In the genomic region with DNA sequence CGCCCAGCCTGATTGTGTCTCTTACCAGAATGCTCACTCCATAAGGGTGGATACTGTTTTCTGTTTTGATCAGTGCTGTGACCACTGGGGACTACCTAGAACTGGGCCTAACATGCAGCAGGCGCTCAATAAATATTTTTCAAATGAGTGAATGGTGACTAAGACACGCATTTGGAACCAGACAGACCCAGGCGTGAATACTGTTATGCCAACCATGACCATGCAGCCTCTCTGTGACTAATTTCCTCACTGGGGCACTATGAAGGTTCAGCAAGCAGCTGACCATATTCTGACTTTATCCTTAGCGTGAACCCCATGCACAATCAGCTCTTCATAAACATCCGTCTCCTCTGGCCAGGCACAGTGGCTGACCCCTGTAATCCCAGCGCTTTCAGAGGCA, we compare ENCODE assay signal across 12 cellular contexts. TPM values are rescaled to one million over a fixed set of nuclear protein-coding genes. Genes with fewer than 3 reads are reported as not detected.
DNase-seq lines count a peak whose midpoint lies in the region; ATAC-seq and TF ChIP-seq lines count a peak whose summit lies in the region.
"Had no signal": no experiment of that assay in that cellular context is flagged by ENCODE, and none has a peak within 500 bp of the region (broad histone marks: within the 10 kb centered on the region; RNA-seq: fewer than 3 reads in every experiment).

No MANE protein-coding gene starts in this region.

- H3K9me3 ChIP-seq in smooth muscle cell (replicated peaks; ENCODE audit: low read depth), result no peaks in the 10 kb centered on the region

- H3K4me2 ChIP-seq in smooth muscle cell, result no peak overlapping the region

- ATAC-seq in left lobe of liver, result no peak

- WGBS in smooth muscle cell (ENCODE audit: low lambda C conversion rate), result 47% methylated on average over 7 of the region's 7 CpGs

- H3F3A ChIP-seq in smooth muscle cell (ENCODE audit: low read depth), result peaks cover 4% of the 10 kb centered on the region

- H3K27me3 ChIP-seq in smooth muscle cell (ENCODE audit: low read depth), result no peaks in the 10 kb centered on the region

- H3K27ac ChIP-seq in smooth muscle cell (ENCODE audit: low read depth), result peak overlapping the region; percentile 89

- peak; percentile 94 for DNase-seq in GM04504 (ENCODE audit: low read depth)
- peak; percentile 77 to 84 for DNase-seq in SW 1271 (lab: John Stamatoyannopoulos, UW)
- DNase-seq in fibroblast of mammary gland (ENCODE audit: low read depth), result peak; percentile 99
- DNase-seq in smooth muscle cell (lab: John Stamatoyannopoulos, UW; ENCODE audit: unreplicated experiment), result no peak
- no peak for DNase-seq in medulla oblongata (ENCODE audit: extremely low spot score)
- no peak for DNase-seq in left lobe of liver (ENCODE audit: low spot score)
- DNase-seq in pons (ENCODE audit: low spot score), result no peak
- DNase-seq in SKM-1 treated with dmso at 0.1 percent for 144 hours (lab: John Stamatoyannopoulos, UW; ENCODE audit: unreplicated experiment), result no peak
- DNase-seq: activated CD4-positive, CD25-positive, alpha-beta regulatory T cell; activated naive CD4-positive, alpha-beta T cell treated with Interleukin-2 at 50 U/mL for 16 hours; DMS79 treated with DMSO at 0.1 percent for 48 hours; stimulated activated CD4-positive, alpha-beta T cell treated with anti-CD3 and anti-CD28 coated beads, Interleukin-2, amount 100 ng/mL, for 48 hours had no signal

- no peak overlapping the region for H2AFZ ChIP-seq in smooth muscle cell (ENCODE audit: low read depth)

- H3K9ac ChIP-seq in smooth muscle cell (ENCODE audit: low read depth), result peak overlapping the region; percentile 50

- H3K4me3 ChIP-seq in fibroblast of mammary gland (ENCODE audit: control insufficient read depth, low read depth, low read length), result no peak overlapping the region
- no peak overlapping the region for H3K4me3 ChIP-seq in smooth muscle cell

- no peaks in the 10 kb centered on the region for H3K4me1 ChIP-seq in smooth muscle cell (ENCODE audit: low read depth)

- H3K36me3 ChIP-seq in smooth muscle cell (ENCODE audit: low read depth), result peaks cover 8% of the 10 kb centered on the region

- TF ChIP-seq CTCF in fibroblast of mammary gland (conservative IDR thresholded peaks at IDR 0.05; ENCODE audit: control insufficient read depth, insufficient read depth, low read depth, low read length), result no peak
- TF ChIP-seq CTCF in smooth muscle cell (IDR thresholded peaks at IDR 0.05; ENCODE audit: borderline replicate concordance, insufficient read depth, poor library complexity, severe bottlenecking), result no peak

- H3K79me2 ChIP-seq in smooth muscle cell (ENCODE audit: low read depth), result no peaks in the 10 kb centered on the region

- H4K20me1 ChIP-seq in smooth muscle cell (ENCODE audit: low read depth), result no peaks in the 10 kb centered on the region

RNA-seq across cellular contexts. Expression of gene SPC24, which starts 13.0 kb away (rescaled TPM):
- total RNA-seq in smooth muscle cell (7.6 and 10.1 TPM in 2 replicates), left lobe of liver (0.81 TPM)
- 6.1 and 9.7 TPM in 2 replicates for polyA plus RNA-seq in smooth muscle cell

RNA-seq across cellular contexts. Expression of gene KANK2, which starts 28.8 kb away (rescaled TPM):
- total RNA-seq in smooth muscle cell, result 28.1 and 44.1 TPM in 2 replicates
- 31.9 and 32.0 TPM in 2 replicates for polyA plus RNA-seq in smooth muscle cell
- 61.1 TPM for total RNA-seq in left lobe of liver

Comparison
In these comparisons a context has a peak if more than half of its experiments do, and no peak if none do; other contexts are left out.
1. DNase-seq: peak in GM04504 (single experiment), SW 1271 (2 of 2) and fibroblast of mammary gland (single experiment); none in smooth muscle cell (single experiment), medulla oblongata (single experiment), left lobe of liver (single experiment), pons (single experiment) and SKM-1 treated with dmso at 0.1 percent for 144 hours (single experiment).